Comparison of ENCODE assay signal across 21 cellular contexts in the genomic region with DNA sequence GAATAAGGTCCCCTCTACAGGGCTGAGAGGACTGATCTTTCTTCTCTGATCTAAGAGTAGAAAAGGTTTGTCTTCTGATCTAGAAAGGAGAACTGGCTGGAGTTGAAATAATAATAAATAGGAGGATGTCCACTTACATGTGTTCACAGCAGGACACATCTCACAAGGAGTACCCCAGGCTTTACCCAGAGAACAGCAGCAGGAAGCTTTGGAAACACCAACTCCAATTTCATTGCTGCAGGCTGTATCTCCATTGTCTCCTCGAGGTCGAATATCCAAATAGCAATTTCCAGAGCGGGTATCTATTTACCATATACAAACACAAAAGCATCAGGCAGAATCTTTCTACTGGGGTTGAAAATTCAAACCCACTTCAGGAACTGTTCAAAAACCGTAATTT.
DNase-seq lines count a peak whose midpoint lies in the region; TF ChIP-seq lines count a peak whose summit lies in the region.
"Had no signal": no experiment of that assay in that cellular context is flagged by ENCODE, and none has a peak within 500 bp of the region (broad histone marks: within the 10 kb centered on the region; RNA-seq: fewer than 3 reads in every experiment).

No MANE protein-coding gene starts in this region.

- no peak overlapping the region for H3K4me2 ChIP-seq in GM23248 (ENCODE audit: unreplicated experiment)
- H3K4me2 ChIP-seq: BLaER1 had no signal

- no peak overlapping the region for H3K9ac ChIP-seq in GM23248
- H3K9ac ChIP-seq: BLaER1 had no signal

- peaks cover 91% of the 10 kb centered on the region for H3F3A ChIP-seq in GM23248 (ENCODE audit: insufficient read depth)

- intact Hi-C loops in activated CD4-positive, alpha-beta T cell treated with anti-CD3 and anti-CD28 coated beads, Interleukin-2, amount 10 ng/mL, durations not matched to agents 24 days and 14 days (cut with micrococcal nuclease): no loop called here

- H3K4me3 ChIP-seq in GM23248: no peak overlapping the region
- no peak overlapping the region for H3K4me3 ChIP-seq in foreskin fibroblast (ENCODE audit: low read depth in 1 of 2, low read length in 2 of 2)
- H3K4me3 ChIP-seq: BLaER1, K562, MG63, SJSA1 had no signal

- H3K36me3 Mint-ChIP-seq in nephron progenitor cell (ENCODE audit: low read depth): peaks cover 46% of the 10 kb centered on the region
- H3K36me3 Mint-ChIP-seq in activated CD4-positive, alpha-beta T cell treated with anti-CD3 and anti-CD28 coated beads, Interleukin-2, amount 10 ng/mL, durations not matched to agents 24 days and 14 days (ENCODE audit: low read depth): no peaks in the 10 kb centered on the region

- H3K79me2 ChIP-seq in GM23248 (ENCODE audit: insufficient read depth): peaks cover 70% of the 10 kb centered on the region

- in situ Hi-C loops in GM23248 (cut with MboI): no loop called here

- WGBS in GM23248 (ENCODE audit: low coverage in 1 of 2, low lambda C conversion rate in 2 of 2, missing lambda C conversion rate in 2 of 2), 2 experiments: 98 to 100% methylated on average over 4 of the region's 4 CpGs

- H2AFZ ChIP-seq in GM23248: no peak overlapping the region

- H3K27me3 ChIP-seq in GM23248 (replicated peaks; ENCODE audit: insufficient read depth): no peaks in the 10 kb centered on the region
- H3K27me3 ChIP-seq: BLaER1, MG63, SJSA1 had no signal

- H3K27ac ChIP-seq in GM23248: peak overlapping the region; percentile 31
- H3K27ac ChIP-seq: BLaER1, SJSA1 had no signal

- H3K9me3 Mint-ChIP-seq in nephron progenitor cell: no peaks in the 10 kb centered on the region
- H3K9me3 Mint-ChIP-seq in activated CD4-positive, alpha-beta T cell treated with anti-CD3 and anti-CD28 coated beads, Interleukin-2, amount 10 ng/mL, durations not matched to agents 24 days and 14 days: no peaks in the 10 kb centered on the region
- H3K9me3 Mint-ChIP-seq: CD4-positive, alpha-beta T cell had no signal

- no peak for DNase-seq in GM23248
- peak; percentile 63 for DNase-seq in NCI-H146 (lab: John Stamatoyannopoulos, UW)
- DNase-seq in NCI-H526 treated with DMSO at 0.1 percent for 48 hours (lab: John Stamatoyannopoulos, UW): peak; percentile 6
- DNase-seq in nephron progenitor cell: no peak
- DNase-seq in foreskin fibroblast: no peak
- no peak for DNase-seq in NCI-H1092 treated with DMSO at 0.1 percent for 48 hours (lab: John Stamatoyannopoulos, UW)
- DNase-seq in activated CD4-positive, alpha-beta T cell treated with anti-CD3 and anti-CD28 coated beads, Interleukin-2, amount 10 ng/mL, durations not matched to agents 24 days and 14 days: no peak
- no peak for DNase-seq in HuH-7 (ENCODE audit: low spot score)
- DNase-seq: CD4-positive, alpha-beta T cell; Kasumi-1; MG63; NCI-H187 treated with DMSO at 0.1 percent for 48 hours; NCI-H2107; NCI-H510A; NCI-H774; Right ventricle myocardium superior; RPMI8226; T-helper 2 cell had no signal

- no peaks in the 10 kb centered on the region for H3K4me1 Mint-ChIP-seq in nephron progenitor cell
- H3K4me1 Mint-ChIP-seq in activated CD4-positive, alpha-beta T cell treated with anti-CD3 and anti-CD28 coated beads, Interleukin-2, amount 10 ng/mL, durations not matched to agents 24 days and 14 days: no peaks in the 10 kb centered on the region

- no peak overlapping the region for H3K4me3 Mint-ChIP-seq in nephron progenitor cell
- H3K4me3 Mint-ChIP-seq in activated CD4-positive, alpha-beta T cell treated with anti-CD3 and anti-CD28 coated beads, Interleukin-2, amount 10 ng/mL, durations not matched to agents 24 days and 14 days: no peak overlapping the region
- H3K4me3 Mint-ChIP-seq: CD4-positive, alpha-beta T cell had no signal

- peaks cover 20% of the 10 kb centered on the region for H3K4me1 ChIP-seq in GM23248 (ENCODE audit: insufficient read depth)
- H3K4me1 ChIP-seq: BLaER1 had no signal

- H4K20me1 ChIP-seq in GM23248 (ENCODE audit: insufficient read depth): no peaks in the 10 kb centered on the region
- H4K20me1 ChIP-seq: BLaER1 had no signal

- H3K27me3 Mint-ChIP-seq in nephron progenitor cell (ENCODE audit: low read depth, poor library complexity): no peaks in the 10 kb centered on the region
- no peaks in the 10 kb centered on the region for H3K27me3 Mint-ChIP-seq in activated CD4-positive, alpha-beta T cell treated with anti-CD3 and anti-CD28 coated beads, Interleukin-2, amount 10 ng/mL, durations not matched to agents 24 days and 14 days
- H3K27me3 Mint-ChIP-seq: CD4-positive, alpha-beta T cell had no signal

- peaks cover 94% of the 10 kb centered on the region for H3K36me3 ChIP-seq in GM23248 (ENCODE audit: low read depth)
- H3K36me3 ChIP-seq: BLaER1 had no signal

- H3K9me3 ChIP-seq in GM23248 (ENCODE audit: low read depth): no peaks in the 10 kb centered on the region
- H3K9me3 ChIP-seq: BLaER1, MG63, SJSA1 had no signal

- TF ChIP-seq CTCF in nephron progenitor cell (IDR thresholded peaks at IDR 0.05) (no peak), foreskin fibroblast (IDR thresholded peaks at IDR 0.05; ENCODE audit: low read depth, low read length) (no peak)

- H3K9me2 ChIP-seq in GM23248 (ENCODE audit: insufficient read depth): no peaks in the 10 kb centered on the region

- peak overlapping the region; percentile 44 for H3K27ac Mint-ChIP-seq in nephron progenitor cell
- no peak overlapping the region for H3K27ac Mint-ChIP-seq in activated CD4-positive, alpha-beta T cell treated with anti-CD3 and anti-CD28 coated beads, Interleukin-2, amount 10 ng/mL, durations not matched to agents 24 days and 14 days
- H3K27ac Mint-ChIP-seq: CD4-positive, alpha-beta T cell had no signal

Comparison
In these comparisons a context has a peak if more than half of its experiments do, and no peak if none do; other contexts are left out.
1. DNase-seq: peak in NCI-H146 (single experiment) and NCI-H526 treated with DMSO at 0.1 percent for 48 hours (single experiment); none in GM23248 (single experiment), nephron progenitor cell (single experiment), foreskin fibroblast (0 of 2), NCI-H1092 treated with DMSO at 0.1 percent for 48 hours (single experiment), activated CD4-positive, alpha-beta T cell treated with anti-CD3 and anti-CD28 coated beads, Interleukin-2, amount 10 ng/mL, durations not matched to agents 24 days and 14 days (single experiment) and HuH-7 (single experiment).